ENCODE assay signal across 10 cellular contexts in the genomic region with DNA sequence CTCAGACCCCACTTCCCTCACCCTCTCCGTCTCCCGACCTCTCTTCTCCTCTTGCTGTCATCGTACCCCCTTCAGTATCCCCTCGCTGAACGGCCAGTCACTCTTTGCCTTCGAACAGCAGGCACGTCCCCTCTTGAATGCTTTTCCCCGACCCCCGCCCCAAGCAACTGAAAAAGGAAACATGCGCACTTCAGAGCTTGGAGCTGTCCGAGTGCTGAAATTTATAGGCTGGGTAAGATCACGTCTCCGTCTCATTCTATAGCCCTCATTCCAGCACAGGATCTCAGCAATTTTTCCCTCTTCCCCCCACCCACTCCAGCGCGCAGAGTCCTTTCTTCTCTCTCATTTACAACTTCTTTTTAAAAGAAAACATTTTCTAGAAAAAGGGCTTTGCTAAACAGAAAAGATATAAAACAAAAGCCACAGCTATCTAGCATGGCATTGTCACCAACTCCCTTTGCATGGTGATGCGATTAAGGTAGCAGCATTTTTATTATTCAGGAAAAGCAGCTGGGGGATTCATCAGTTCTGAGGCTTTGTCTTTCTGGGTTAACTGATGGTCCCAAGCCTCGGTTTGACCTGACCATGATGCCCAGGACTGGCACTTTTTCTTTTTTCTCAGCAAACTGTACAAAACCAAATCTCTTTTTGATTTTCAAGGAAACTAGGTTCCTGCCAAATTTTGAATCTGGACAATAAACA. TPM values are rescaled to one million over a fixed set of nuclear protein-coding genes. Genes with fewer than 3 reads are reported as not detected.
DNase-seq lines count a peak whose midpoint lies in the region; ATAC-seq and TF ChIP-seq lines count a peak whose summit lies in the region.
"Had no signal": no experiment of that assay in that cellular context is flagged by ENCODE, and none has a peak within 500 bp of the region (broad histone marks: within the 10 kb centered on the region; RNA-seq: fewer than 3 reads in every experiment).

Gene GLRA2, plus strand, starts transcription at position 249 of the 702 bp plus-strand sequence. CDS start 522 bp downstream, outside the sequence.

- peaks cover 0 to 5% (median 0%) of the 10 kb centered on the region in 4 donors for H3K4me1 ChIP-seq in sigmoid colon
- no peaks in the 10 kb centered on the region for H3K4me1 ChIP-seq in CD4-positive, alpha-beta memory T cell (ENCODE audit: insufficient read depth, low read length)
- H3K4me1 ChIP-seq: uterus had no signal

- TF ChIP-seq POLR2A in sigmoid colon (IDR thresholded peaks at IDR 0.05), result no peak

- 6 to 8% methylated on average over 17 of the region's 17 CpGs for WGBS in sigmoid colon, 2 donors

- peaks cover 2 to 3% of the 10 kb centered on the region in 2 donors for H3K27me3 Mint-ChIP-seq in CD4-positive, alpha-beta memory T cell

- POLR2A ChIA-PET in CD4-positive, alpha-beta memory T cell (lab: Charles Lee; ENCODE audit: partially characterized antibody), result no interaction called here

- no peaks in the 10 kb centered on the region for H3K27me3 ChIP-seq in sigmoid colon
- no peaks in the 10 kb centered on the region for H3K27me3 ChIP-seq in CD4-positive, alpha-beta memory T cell (ENCODE audit: insufficient read depth, low read length)

- in situ Hi-C loops in GM13977 (cut with MboI; ENCODE audit: low pct_unique_long_range_greater_than_20kb, low sequenced_read_pairs, unreplicated experiment), result loop anchor here (25.0 kb wide), 1 partner anchor 442 kb away; no protein-coding TSS in a partner anchor

- H3K27ac ChIP-seq in sigmoid colon, result no peak within 1 kb of the TSS
- no peak within 1 kb of the TSS for H3K27ac ChIP-seq in CD4-positive, alpha-beta memory T cell (ENCODE audit: low read depth, low read length)
- H3K27ac ChIP-seq: uterus had no signal

- no peak for TF ChIP-seq EP300 in sigmoid colon (IDR thresholded peaks at IDR 0.05)

- DNase-seq in NCI-H345 (lab: John Stamatoyannopoulos, UW) (peak; percentile 11), NCI-H345 treated with DMSO at 0.1 percent for 48 hours (lab: John Stamatoyannopoulos, UW; ENCODE audit: unreplicated experiment) (no peak), OCI-M1 (lab: John Stamatoyannopoulos, UW) (peak; percentile 32), fibroblast of the aortic adventitia (ENCODE audit: low read depth) (peak; percentile 2), sigmoid colon (peak; percentile 39), GM13977 (ENCODE audit: low spot score) (no peak)
- no peak for DNase-seq in CD4-positive, alpha-beta memory T cell

- no peaks in the 10 kb centered on the region for H3K36me3 Mint-ChIP-seq in CD4-positive, alpha-beta memory T cell
- H3K36me3 Mint-ChIP-seq: naive thymus-derived CD8-positive, alpha-beta T cell had no signal

- intact Hi-C loops in sigmoid colon (cut with DNase I), result no loop called here
- intact Hi-C loops in CD4-positive, alpha-beta memory T cell (cut with micrococcal nuclease), result no loop called here

- TF ChIP-seq CTCF in fibroblast of the aortic adventitia (IDR thresholded peaks at IDR 0.05; ENCODE audit: insufficient read depth, low read length) (no peak), sigmoid colon (IDR thresholded peaks at IDR 0.05) (no peak), GM13977 (IDR thresholded peaks at IDR 0.05; ENCODE audit: extremely low read depth, insufficient read depth, missing control alignments) (no peak)

- H3K9me3 ChIP-seq in sigmoid colon, result no peaks in the 10 kb centered on the region
- H3K9me3 ChIP-seq in CD4-positive, alpha-beta memory T cell (ENCODE audit: control insufficient read depth in 1 of 2, low read length in 2 of 2), result no peaks in the 10 kb centered on the region
- H3K9me3 ChIP-seq: uterus had no signal

- CTCF ChIA-PET in CD4-positive, alpha-beta memory T cell (lab: Charles Lee; ENCODE audit: partially characterized antibody), result no interaction called here

- no peaks in the 10 kb centered on the region for H3K9me3 Mint-ChIP-seq in CD4-positive, alpha-beta memory T cell

- H3K27ac Mint-ChIP-seq in CD4-positive, alpha-beta memory T cell, result no peak within 1 kb of the TSS

- H3K4me3 ChIP-seq in fibroblast of the aortic adventitia (ENCODE audit: low read depth, low read length) (no peak within 1 kb of the TSS), sigmoid colon (no peak within 1 kb of the TSS)
- H3K4me3 ChIP-seq in CD4-positive, alpha-beta memory T cell (ENCODE audit: low read length in 2 of 2), result no peak within 1 kb of the TSS
- H3K4me3 ChIP-seq: uterus had no signal

- no peaks in the 10 kb centered on the region for H3K36me3 ChIP-seq in sigmoid colon
- no peaks in the 10 kb centered on the region for H3K36me3 ChIP-seq in CD4-positive, alpha-beta memory T cell (ENCODE audit: insufficient read depth, low read length)
- H3K36me3 ChIP-seq: uterus had no signal

- no peak for ATAC-seq in GM18498 (IDR thresholded peaks at IDR 0.05; ENCODE audit: unreplicated experiment)
- ATAC-seq: naive thymus-derived CD8-positive, alpha-beta T cell had no signal

- peak within 1 kb of the TSS in 1 of 8 donors; percentile 46 for H3K4me3 Mint-ChIP-seq in CD4-positive, alpha-beta memory T cell

- H3K4me1 Mint-ChIP-seq in CD4-positive, alpha-beta memory T cell, result peaks cover 2 to 5% (median 3%) of the 10 kb centered on the region in 4 donors

RNA-seq across cellular contexts. Expression of gene GLRA2, which starts in this region (rescaled TPM):
- total RNA-seq in fibroblast of the aortic adventitia (ENCODE audit: low replicate concordance) (not detected in 2 replicates), sigmoid colon (1 to 10 TPM in 2 of 4 donors, not detected in 2; 1.1 to 1.9 TPM)
- polyA plus RNA-seq in sigmoid colon, result under 1 TPM in 2 of 3 donors, not detected in 1; under 0.01 to 0.42 TPM
- total RNA-seq in CD4-positive, alpha-beta memory T cell, result not detected
- polyA plus RNA-seq in CD4-positive, alpha-beta memory T cell, result not detected
- total RNA-seq: naive thymus-derived CD8-positive, alpha-beta T cell had no signal
- polyA plus RNA-seq: naive thymus-derived CD8-positive, alpha-beta T cell had no signal

Comparison
In these comparisons a context has a peak if more than half of its experiments do, and no peak if none do; other contexts are left out.
1. DNase-seq: peak in NCI-H345 (single experiment), OCI-M1 (single experiment) and sigmoid colon (single experiment); none in NCI-H345 treated with DMSO at 0.1 percent for 48 hours (single experiment), CD4-positive, alpha-beta memory T cell (0 of 5) and GM13977 (single experiment).
2. Peak in DNase-seq in fibroblast of the aortic adventitia; RNA of the gene not detected or under 1 TPM.